In the genomic region with DNA sequence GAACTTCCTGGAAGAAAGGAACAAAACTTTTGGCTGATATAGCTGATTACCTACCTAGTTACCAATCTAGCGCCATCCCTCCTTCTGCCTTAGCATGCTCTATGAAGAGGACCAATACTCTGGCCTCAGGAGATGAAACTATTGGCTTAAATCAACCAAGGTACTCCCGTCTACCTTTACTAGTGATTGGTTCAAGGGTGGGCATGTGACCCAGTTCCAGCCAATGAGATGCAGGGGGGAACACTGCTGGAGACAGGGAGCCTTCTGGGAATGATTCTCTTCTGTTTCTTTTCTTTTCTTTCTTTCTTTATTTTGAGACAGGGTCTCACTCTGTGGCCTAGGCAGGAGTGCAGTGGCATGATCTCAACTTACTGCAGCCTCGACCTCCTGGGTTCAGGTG, we compare ENCODE assay signal across 21 cellular contexts.
"Had no signal": no experiment of that assay in that cellular context is flagged by ENCODE, and none has a peak within 500 bp of the region (broad histone marks: within the 10 kb centered on the region; RNA-seq: fewer than 3 reads in every experiment).

No MANE protein-coding gene starts in this region.

- H3K4me3 Mint-ChIP-seq: memory B cell; nephron; stimulated activated naive CD8-positive, alpha-beta T cell treated with anti-CD3 and anti-CD28 coated beads, Interleukin-15, amount 100 ng/mL, for 72 hours had no signal

- H3K27ac Mint-ChIP-seq: memory B cell; nephron; stimulated activated naive CD8-positive, alpha-beta T cell treated with anti-CD3 and anti-CD28 coated beads, Interleukin-15, amount 100 ng/mL, for 72 hours had no signal

- H3K27ac ChIP-seq: prostate gland, right atrium auricular region, sigmoid colon, suprapubic skin, thyroid gland, vagina had no signal

- DNase-seq: cortex of kidney; effector CD4-positive, alpha-beta T cell; mucosa of descending colon; naive B cell; nucleus accumbens; sigmoid colon; stimulated activated CD4-positive, alpha-beta T cell treated with anti-CD3 and anti-CD28 coated beads, Interleukin-4, amount 100 ng/mL, for 4 hours; stimulated activated naive CD4-positive, alpha-beta T cell; stimulated activated naive CD8-positive, alpha-beta T cell treated with anti-CD3 and anti-CD28 coated beads, Interleukin-15, amount 100 ng/mL, for 72 hours; thyroid gland; trophoblast cell had no signal

- FAIRE-seq: frontal cortex, keratinocyte had no signal

- H3K36me3 ChIP-seq: prostate gland, right atrium auricular region, sigmoid colon, suprapubic skin, thyroid gland, vagina had no signal

- H3K9me3 ChIP-seq: mucosa of descending colon, prostate gland, right atrium auricular region, sigmoid colon, suprapubic skin, thyroid gland, vagina had no signal

- H3K4me1 ChIP-seq: prostate gland, right atrium auricular region, sigmoid colon, suprapubic skin, thyroid gland had no signal

- ATAC-seq: left lobe of liver; mucosa of descending colon; stimulated activated naive CD8-positive, alpha-beta T cell treated with anti-CD3 and anti-CD28 coated beads, Interleukin-15, amount 100 ng/mL, for 72 hours had no signal

- H3K27me3 Mint-ChIP-seq: memory B cell had no signal

- H3K27me3 ChIP-seq: right atrium auricular region, thyroid gland, vagina had no signal

- H3K36me3 Mint-ChIP-seq: memory B cell, naive B cell had no signal

- H3K4me3 ChIP-seq: lung, mucosa of descending colon, prostate gland, right atrium auricular region, sigmoid colon, suprapubic skin, thyroid gland, vagina had no signal

- H3K9me3 Mint-ChIP-seq: memory B cell; naive B cell; nephron; stimulated activated naive CD8-positive, alpha-beta T cell treated with anti-CD3 and anti-CD28 coated beads, Interleukin-15, amount 100 ng/mL, for 72 hours had no signal
